8 cellular contexts compared by ENCODE assay signal in the genomic region with DNA sequence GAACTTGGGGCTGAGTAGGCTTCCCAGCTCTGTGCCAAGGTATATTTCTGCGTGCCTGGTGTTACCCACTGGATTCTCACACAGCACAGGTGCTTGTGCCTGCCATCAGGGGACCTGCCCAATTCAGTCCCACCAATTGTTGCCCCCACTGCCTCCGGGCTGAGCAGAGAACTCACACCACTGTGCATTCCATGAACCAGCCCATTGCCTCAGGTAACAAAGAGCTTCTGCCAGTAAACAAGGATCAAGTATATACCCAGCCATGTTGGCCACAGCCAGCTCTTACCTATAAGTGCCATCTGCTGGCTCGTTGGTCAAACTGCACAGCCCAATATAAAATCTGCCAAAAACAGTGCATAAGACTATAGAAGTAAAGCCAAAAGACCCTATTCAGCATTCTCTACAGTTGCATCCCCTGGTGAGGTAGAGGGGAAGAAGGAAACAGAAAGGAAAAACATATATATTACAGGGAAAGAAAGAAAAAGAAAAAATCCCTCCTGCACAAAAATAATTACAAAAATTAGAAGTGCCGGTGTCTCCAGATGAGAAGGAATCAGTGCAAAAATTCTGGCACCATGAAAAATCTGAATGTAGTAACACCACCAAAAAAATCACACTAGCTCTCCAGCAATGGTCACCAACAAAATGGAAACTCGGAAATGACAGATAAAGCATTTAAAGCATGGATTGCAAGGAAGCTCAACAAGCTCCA.
DNase-seq lines count a peak whose midpoint lies in the region; ATAC-seq and TF ChIP-seq lines count a peak whose summit lies in the region.

No MANE protein-coding gene starts in this region.

- TF ChIP-seq RAD21 in neural cell (conservative IDR thresholded peaks at IDR 0.05): no peak

- no peaks in the 10 kb centered on the region for H3K79me2 ChIP-seq in neural cell (replicated peaks; ENCODE audit: insufficient read depth, low read length)

- H3K4me2 ChIP-seq in neural cell (ENCODE audit: low read length): no peak overlapping the region

- H3K36me3 ChIP-seq in colonic mucosa (no peaks in the 10 kb centered on the region), neural cell (ENCODE audit: insufficient read depth, low read length) (no peaks in the 10 kb centered on the region)

- H3K9me2 ChIP-seq in neural cell (ENCODE audit: insufficient read depth, low read length): no peaks in the 10 kb centered on the region

- no peak overlapping the region for H2AFZ ChIP-seq in neural cell (ENCODE audit: low read depth, low read length)

- H3K4me1 ChIP-seq in colonic mucosa: no peaks in the 10 kb centered on the region

- TF ChIP-seq CTCF in colonic mucosa (IDR thresholded peaks at IDR 0.05): peak; percentile 56
- TF ChIP-seq CTCF in neural cell (IDR thresholded peaks at IDR 0.05; ENCODE audit: poor library complexity, severe bottlenecking): peak; percentile 12

- H3K27me3 ChIP-seq in colonic mucosa: no peaks in the 10 kb centered on the region
- no peaks in the 10 kb centered on the region for H3K27me3 ChIP-seq in neural cell (ENCODE audit: insufficient read depth, low read depth, low read length)

- no peaks in the 10 kb centered on the region for H4K20me1 ChIP-seq in neural cell (ENCODE audit: insufficient read depth)

- no peaks in the 10 kb centered on the region for H3K4me1 Mint-ChIP-seq in activated naive CD8-positive, alpha-beta T cell treated with anti-CD3 and anti-CD28 coated beads, Interleukin-2, amount 50 U/mL, for 24 hours
- H3K4me1 Mint-ChIP-seq in activated naive CD8-positive, alpha-beta T cell treated with anti-CD3 and anti-CD28 coated beads for 36 hours: no peaks in the 10 kb centered on the region

- H3K9me3 Mint-ChIP-seq in activated naive CD8-positive, alpha-beta T cell treated with anti-CD3 and anti-CD28 coated beads, Interleukin-2, amount 50 U/mL, for 24 hours: peaks cover 8% of the 10 kb centered on the region
- peaks cover 15% of the 10 kb centered on the region for H3K9me3 Mint-ChIP-seq in activated naive CD8-positive, alpha-beta T cell treated with anti-CD3 and anti-CD28 coated beads for 36 hours

- intact Hi-C loops in colonic mucosa (cut with DNase I): no loop called here

- H3K27ac ChIP-seq in colonic mucosa (no peak overlapping the region), neural cell (ENCODE audit: low read length) (no peak overlapping the region)

- no peaks in the 10 kb centered on the region for H3F3A ChIP-seq in neural cell (ENCODE audit: insufficient read depth, low read length, poor library complexity, severe bottlenecking)

- H3K9me3 ChIP-seq in colonic mucosa (no peaks in the 10 kb centered on the region), neural cell (ENCODE audit: low read length) (peaks cover 4% of the 10 kb centered on the region)

- H3K9ac ChIP-seq in colonic mucosa (ENCODE audit: low read depth in 2 of 2, low read length in 2 of 2) (no peak overlapping the region), neural cell (ENCODE audit: low read length) (no peak overlapping the region)

- H3K4me3 Mint-ChIP-seq in activated naive CD8-positive, alpha-beta T cell treated with anti-CD3 and anti-CD28 coated beads, Interleukin-2, amount 50 U/mL, for 24 hours: no peak overlapping the region
- no peak overlapping the region for H3K4me3 Mint-ChIP-seq in activated naive CD8-positive, alpha-beta T cell treated with anti-CD3 and anti-CD28 coated beads for 36 hours

- peak; percentile 15 for ATAC-seq in activated naive CD8-positive, alpha-beta T cell treated with anti-CD3 and anti-CD28 coated beads, Interleukin-2, amount 50 U/mL, for 24 hours
- peak; percentile 93 for ATAC-seq in HG02642 (IDR thresholded peaks at IDR 0.05; ENCODE audit: poor library complexity, unreplicated experiment)

- no peaks in the 10 kb centered on the region for H3K36me3 Mint-ChIP-seq in activated naive CD8-positive, alpha-beta T cell treated with anti-CD3 and anti-CD28 coated beads, Interleukin-2, amount 50 U/mL, for 24 hours (ENCODE audit: low read depth)
- H3K36me3 Mint-ChIP-seq in activated naive CD8-positive, alpha-beta T cell treated with anti-CD3 and anti-CD28 coated beads for 36 hours: no peaks in the 10 kb centered on the region

- DNase-seq in activated naive CD8-positive, alpha-beta T cell treated with anti-CD3 and anti-CD28 coated beads, Interleukin-2, amount 50 U/mL, for 24 hours: no peak
- DNase-seq in activated naive CD8-positive, alpha-beta T cell treated with anti-CD3 and anti-CD28 coated beads for 36 hours: no peak
- DNase-seq in NCI-H2029 treated with DMSO at 0.1 percent for 48 hours (lab: John Stamatoyannopoulos, UW) (peak; percentile 34), colonic mucosa (peak; percentile 23), T-helper 9 cell (no peak)
- DNase-seq in NK-92 treated with Interleukin-12 subunit alpha and Interleukin-12 subunit beta, amount 100 ng/mL, for 24 hours (lab: John Stamatoyannopoulos, UW): no peak

- no peaks in the 10 kb centered on the region for H3K27me3 Mint-ChIP-seq in activated naive CD8-positive, alpha-beta T cell treated with anti-CD3 and anti-CD28 coated beads, Interleukin-2, amount 50 U/mL, for 24 hours
- no peaks in the 10 kb centered on the region for H3K27me3 Mint-ChIP-seq in activated naive CD8-positive, alpha-beta T cell treated with anti-CD3 and anti-CD28 coated beads for 36 hours

- TF ChIP-seq EP300 in neural cell (conservative IDR thresholded peaks at IDR 0.05; ENCODE audit: poor library complexity, severe bottlenecking): no peak

- H3K4me3 ChIP-seq in colonic mucosa: no peak overlapping the region
- H3K4me3 ChIP-seq in neural cell (ENCODE audit: low read length): no peak overlapping the region

- H3K27ac Mint-ChIP-seq in activated naive CD8-positive, alpha-beta T cell treated with anti-CD3 and anti-CD28 coated beads, Interleukin-2, amount 50 U/mL, for 24 hours: no peak overlapping the region
- H3K27ac Mint-ChIP-seq in activated naive CD8-positive, alpha-beta T cell treated with anti-CD3 and anti-CD28 coated beads for 36 hours: no peak overlapping the region

TF ChIP-seq in neural cell, 6 proteins besides CTCF, POLR2A, EP300 and RAD21:
- TF ChIP-seq EZH2 (IDR thresholded peaks at IDR 0.05; ENCODE audit: borderline replicate concordance, insufficient read depth, low read length, poor library complexity, severe bottlenecking) (no peak), SMC3 (conservative IDR thresholded peaks at IDR 0.05; ENCODE audit: poor library complexity) (no peak), MXI1 (conservative IDR thresholded peaks at IDR 0.05; ENCODE audit: poor library complexity, severe bottlenecking) (no peak), TAF1 (IDR thresholded peaks at IDR 0.05; ENCODE audit: low read depth) (no peak), POLR2AphosphoS5 (IDR thresholded peaks at IDR 0.05) (no peak)
- TF ChIP-seq, protein P1, sequence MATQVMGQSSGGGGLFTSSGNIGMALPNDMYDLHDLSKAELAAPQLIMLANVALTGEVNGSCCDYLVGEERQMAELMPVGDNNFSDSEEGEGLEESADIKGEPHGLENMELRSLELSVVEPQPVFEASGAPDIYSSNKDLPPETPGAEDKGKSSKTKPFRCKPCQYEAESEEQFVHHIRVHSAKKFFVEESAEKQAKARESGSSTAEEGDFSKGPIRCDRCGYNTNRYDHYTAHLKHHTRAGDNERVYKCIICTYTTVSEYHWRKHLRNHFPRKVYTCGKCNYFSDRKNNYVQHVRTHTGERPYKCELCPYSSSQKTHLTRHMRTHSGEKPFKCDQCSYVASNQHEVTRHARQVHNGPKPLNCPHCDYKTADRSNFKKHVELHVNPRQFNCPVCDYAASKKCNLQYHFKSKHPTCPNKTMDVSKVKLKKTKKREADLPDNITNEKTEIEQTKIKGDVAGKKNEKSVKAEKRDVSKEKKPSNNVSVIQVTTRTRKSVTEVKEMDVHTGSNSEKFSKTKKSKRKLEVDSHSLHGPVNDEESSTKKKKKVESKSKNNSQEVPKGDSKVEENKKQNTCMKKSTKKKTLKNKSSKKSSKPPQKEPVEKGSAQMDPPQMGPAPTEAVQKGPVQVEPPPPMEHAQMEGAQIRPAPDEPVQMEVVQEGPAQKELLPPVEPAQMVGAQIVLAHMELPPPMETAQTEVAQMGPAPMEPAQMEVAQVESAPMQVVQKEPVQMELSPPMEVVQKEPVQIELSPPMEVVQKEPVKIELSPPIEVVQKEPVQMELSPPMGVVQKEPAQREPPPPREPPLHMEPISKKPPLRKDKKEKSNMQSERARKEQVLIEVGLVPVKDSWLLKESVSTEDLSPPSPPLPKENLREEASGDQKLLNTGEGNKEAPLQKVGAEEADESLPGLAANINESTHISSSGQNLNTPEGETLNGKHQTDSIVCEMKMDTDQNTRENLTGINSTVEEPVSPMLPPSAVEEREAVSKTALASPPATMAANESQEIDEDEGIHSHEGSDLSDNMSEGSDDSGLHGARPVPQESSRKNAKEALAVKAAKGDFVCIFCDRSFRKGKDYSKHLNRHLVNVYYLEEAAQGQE (IDR thresholded peaks at IDR 0.05; ENCODE audit: borderline replicate concordance): no peak

Comparison
In these comparisons a context has a peak if more than half of its experiments do, and no peak if none do; other contexts are left out.
1. DNase-seq: peak in NCI-H2029 treated with DMSO at 0.1 percent for 48 hours (single experiment) and colonic mucosa (single experiment); none in activated naive CD8-positive, alpha-beta T cell treated with anti-CD3 and anti-CD28 coated beads, Interleukin-2, amount 50 U/mL, for 24 hours (single experiment), activated naive CD8-positive, alpha-beta T cell treated with anti-CD3 and anti-CD28 coated beads for 36 hours (single experiment), T-helper 9 cell (single experiment) and NK-92 treated with Interleukin-12 subunit alpha and Interleukin-12 subunit beta, amount 100 ng/mL, for 24 hours (single experiment).